24 cellular contexts compared by ENCODE assay signal in the genomic region with DNA sequence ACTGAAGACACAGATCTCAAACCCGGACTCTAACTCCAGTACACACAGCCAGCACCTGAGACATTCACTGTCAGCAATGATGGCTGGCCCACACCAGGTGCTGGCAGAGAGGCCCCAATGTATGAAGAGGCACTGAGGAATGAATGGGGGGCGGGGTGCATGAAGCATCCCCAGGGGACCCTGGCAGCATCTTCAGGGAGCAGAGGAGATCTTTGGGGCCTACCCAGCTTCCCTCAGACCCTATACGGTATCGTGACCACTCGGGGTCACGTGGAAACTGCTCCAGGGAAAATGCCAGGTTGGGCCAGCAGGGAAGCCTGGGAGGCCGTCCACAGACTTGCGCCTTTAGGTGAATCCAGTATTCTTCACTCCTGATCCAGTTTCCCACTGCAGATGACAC.
A peak's percentile ranks its signal among the peaks of the same experiment; 100 is the strongest.
DNase-seq lines count a peak whose midpoint lies in the region; ATAC-seq and TF ChIP-seq lines count a peak whose summit lies in the region.
"Had no signal": no experiment of that assay in that cellular context is flagged by ENCODE, and none has a peak within 500 bp of the region (broad histone marks: within the 10 kb centered on the region; RNA-seq: fewer than 3 reads in every experiment).

No MANE protein-coding gene starts in this region.

- H3K4me1 Mint-ChIP-seq in progenitor cell of endocrine pancreas (ENCODE audit: low read depth), result no peaks in the 10 kb centered on the region
- H3K4me1 Mint-ChIP-seq in activated T-helper 1 cell treated with anti-CD3 and anti-CD28 coated beads, Interleukin-12 subunit alpha, Interleukin-12 subunit beta, Interleukin-2, Interleukin-4 antibody, amounts not matched to agents 30 ng/mL and 10 ng/mL and 1 ng/mL, durations not matched to agents 14 hours and 24 hours and 36 hours (ENCODE audit: low read depth), result no peaks in the 10 kb centered on the region

- no peaks in the 10 kb centered on the region for H3K79me1 ChIP-seq in neuronal stem cell (ENCODE audit: low read depth, low read length)

- H3K23ac ChIP-seq in neuronal stem cell (ENCODE audit: low read depth, low read length, poor library complexity), result no peak overlapping the region

- intact Hi-C loops in cardiac septum (cut with DNase I) (no loop called here), heart right ventricle (cut with DNase I) (no loop called here), uterus (cut with DNase I; ENCODE audit: low total_unique reads) (no loop called here)
- intact Hi-C loops in activated T-helper 1 cell treated with anti-CD3 and anti-CD28 coated beads, Interleukin-12 subunit alpha, Interleukin-12 subunit beta, Interleukin-2, Interleukin-4 antibody, amounts not matched to agents 30 ng/mL and 10 ng/mL and 1 ng/mL, durations not matched to agents 14 hours and 24 hours and 36 hours (cut with micrococcal nuclease), result no loop called here

- TF ChIP-seq CTCF in heart right ventricle (IDR thresholded peaks at IDR 0.05), result no peak
- no peak for TF ChIP-seq CTCF in progenitor cell of endocrine pancreas (IDR thresholded peaks at IDR 0.05; ENCODE audit: unreplicated experiment)
- no peak for TF ChIP-seq CTCF in uterus (IDR thresholded peaks at IDR 0.05)

- H3K9ac ChIP-seq in neuronal stem cell (ENCODE audit: low read depth, low read length, poor library complexity), result no peak overlapping the region
- H3K9ac ChIP-seq: GM23248, SK-N-SH had no signal

- TF ChIP-seq POLR2A in uterus (IDR thresholded peaks at IDR 0.05), result no peak

- no peak overlapping the region for H2BK5ac ChIP-seq in neuronal stem cell (ENCODE audit: low read length)

- no peaks in the 10 kb centered on the region for H3K27me3 ChIP-seq in heart right ventricle
- no peaks in the 10 kb centered on the region for H3K27me3 ChIP-seq in neuronal stem cell (ENCODE audit: control insufficient read depth in 3 of 3, insufficient read depth in 3 of 3, low read depth in 1 of 3, low read length in 3 of 3)
- H3K27me3 ChIP-seq in uterus, result no peaks in the 10 kb centered on the region
- H3K27me3 ChIP-seq: MG63 had no signal

- H3K4ac ChIP-seq in neuronal stem cell (ENCODE audit: low read length), result no peak overlapping the region

- no peak overlapping the region for H2BK12ac ChIP-seq in neuronal stem cell (ENCODE audit: low read length)

- no peak overlapping the region for H4K91ac ChIP-seq in neuronal stem cell (ENCODE audit: low read depth, low read length, poor library complexity)

- H4K8ac ChIP-seq in neuronal stem cell (ENCODE audit: low read depth, low read length), result peak overlapping the region; percentile 31

- no peaks in the 10 kb centered on the region for H3K27me3 Mint-ChIP-seq in progenitor cell of endocrine pancreas
- H3K27me3 Mint-ChIP-seq in activated T-helper 1 cell treated with anti-CD3 and anti-CD28 coated beads, Interleukin-12 subunit alpha, Interleukin-12 subunit beta, Interleukin-2, Interleukin-4 antibody, amounts not matched to agents 30 ng/mL and 10 ng/mL and 1 ng/mL, durations not matched to agents 14 hours and 24 hours and 36 hours (ENCODE audit: insufficient read depth), result no peaks in the 10 kb centered on the region

- H2BK15ac ChIP-seq in neuronal stem cell (ENCODE audit: low read length), result no peak overlapping the region

- H3K4me2 ChIP-seq in neuronal stem cell (ENCODE audit: insufficient read depth, low read length, poor library complexity, severe bottlenecking), result no peak overlapping the region
- H3K4me2 ChIP-seq: SK-N-SH had no signal

- H3K36me3 Mint-ChIP-seq in progenitor cell of endocrine pancreas (ENCODE audit: insufficient read depth), result peaks cover 9% of the 10 kb centered on the region
- H3K36me3 Mint-ChIP-seq in activated T-helper 1 cell treated with anti-CD3 and anti-CD28 coated beads, Interleukin-12 subunit alpha, Interleukin-12 subunit beta, Interleukin-2, Interleukin-4 antibody, amounts not matched to agents 30 ng/mL and 10 ng/mL and 1 ng/mL, durations not matched to agents 14 hours and 24 hours and 36 hours (ENCODE audit: low read depth), result no peaks in the 10 kb centered on the region

- no peak overlapping the region for H3K18ac ChIP-seq in neuronal stem cell (ENCODE audit: low read length)

- no peaks in the 10 kb centered on the region for H3K4me1 ChIP-seq in heart right ventricle
- H3K4me1 ChIP-seq in neuronal stem cell (ENCODE audit: control insufficient read depth in 2 of 2, insufficient read depth in 1 of 2, low read depth in 1 of 2, low read length in 2 of 2), result no peaks in the 10 kb centered on the region
- no peaks in the 10 kb centered on the region for H3K4me1 ChIP-seq in uterus

- H3K27ac Mint-ChIP-seq in progenitor cell of endocrine pancreas, result no peak overlapping the region
- no peak overlapping the region for H3K27ac Mint-ChIP-seq in activated T-helper 1 cell treated with anti-CD3 and anti-CD28 coated beads, Interleukin-12 subunit alpha, Interleukin-12 subunit beta, Interleukin-2, Interleukin-4 antibody, amounts not matched to agents 30 ng/mL and 10 ng/mL and 1 ng/mL, durations not matched to agents 14 hours and 24 hours and 36 hours

- no peak overlapping the region for H2BK120ac ChIP-seq in neuronal stem cell (ENCODE audit: low read depth, low read length)

- DNase-seq in cardiac septum (ENCODE audit: low spot score) (peak; percentile 66), heart right ventricle (no peak), ecto neural progenitor cell (ENCODE audit: low spot score) (peak; percentile 22), neuronal stem cell (ENCODE audit: low spot score) (no peak), ureter (ENCODE audit: low spot score) (peak; percentile 13), progenitor cell of endocrine pancreas (ENCODE audit: low spot score, unreplicated experiment) (no peak), uterus (no peak)
- DNase-seq in activated T-helper 1 cell treated with anti-CD3 and anti-CD28 coated beads, Interleukin-12 subunit alpha, Interleukin-12 subunit beta, Interleukin-2, Interleukin-4 antibody, amounts not matched to agents 30 ng/mL and 10 ng/mL and 1 ng/mL, durations not matched to agents 14 hours and 24 hours and 36 hours (ENCODE audit: low spot score), result no peak
- DNase-seq: AML-193, Calu3, DMS153, GM23248, IMR-90, KG1, NCI-H1105 treated with DMSO at 0.1 percent for 48 hours, NCI-H146, NCI-H2029, NCI-H446, NCI-H524 treated with DMSO at 0.1 percent for 48 hours, NCI-H774, SK-N-SH had no signal

- no peak overlapping the region for H3K4me3 ChIP-seq in heart right ventricle
- H3K4me3 ChIP-seq in neuronal stem cell (ENCODE audit: low read length in 2 of 2), result no peak overlapping the region
- no peak overlapping the region for H3K4me3 ChIP-seq in uterus
- H3K4me3 ChIP-seq: GM23248, MG63 had no signal

- H2AK5ac ChIP-seq in neuronal stem cell (ENCODE audit: low read depth, low read length), result no peak overlapping the region

- WGBS in heart right ventricle, 2 donors, result 97 to 98% methylated on average over 8 of the region's 8 CpGs
- no CpG with 5 or more reads among the region's 8 CpGs for WGBS in neuronal stem cell (ENCODE audit: extremely low coverage in 2 of 2, insufficient read length in 2 of 2, insufficient replicate concordance in 1 of 2), 2 donors

- no peak overlapping the region for H3K14ac ChIP-seq in neuronal stem cell (ENCODE audit: low read length)

- no peak for ATAC-seq in heart right ventricle
- ATAC-seq: HCT116 had no signal

- peaks cover 0 to 52% (median 0%) of the 10 kb centered on the region in 9 donors for H3K36me3 ChIP-seq in heart right ventricle
- peaks cover 11 to 26% of the 10 kb centered on the region in 2 donors for H3K36me3 ChIP-seq in neuronal stem cell (replicated peaks in 1 of 2; ENCODE audit: control insufficient read depth in 2 of 2, insufficient read depth in 2 of 2, low read length in 2 of 2)
- no peaks in the 10 kb centered on the region for H3K36me3 ChIP-seq in uterus

- H3K9me3 ChIP-seq in heart right ventricle, result no peaks in the 10 kb centered on the region
- no peaks in the 10 kb centered on the region for H3K9me3 ChIP-seq in neuronal stem cell (replicated peaks in 1 of 2; ENCODE audit: control insufficient read depth in 2 of 2, insufficient read depth in 1 of 2, low read depth in 1 of 2, low read length in 2 of 2)
- no peaks in the 10 kb centered on the region for H3K9me3 ChIP-seq in uterus
- H3K9me3 ChIP-seq: MG63, SK-N-SH had no signal

- no peaks in the 10 kb centered on the region for H3K9me3 Mint-ChIP-seq in progenitor cell of endocrine pancreas (ENCODE audit: low read depth)
- no peaks in the 10 kb centered on the region for H3K9me3 Mint-ChIP-seq in activated T-helper 1 cell treated with anti-CD3 and anti-CD28 coated beads, Interleukin-12 subunit alpha, Interleukin-12 subunit beta, Interleukin-2, Interleukin-4 antibody, amounts not matched to agents 30 ng/mL and 10 ng/mL and 1 ng/mL, durations not matched to agents 14 hours and 24 hours and 36 hours

- H3K4me3 Mint-ChIP-seq in progenitor cell of endocrine pancreas (ENCODE audit: low read depth), result no peak overlapping the region
- H3K4me3 Mint-ChIP-seq in activated T-helper 1 cell treated with anti-CD3 and anti-CD28 coated beads, Interleukin-12 subunit alpha, Interleukin-12 subunit beta, Interleukin-2, Interleukin-4 antibody, amounts not matched to agents 30 ng/mL and 10 ng/mL and 1 ng/mL, durations not matched to agents 14 hours and 24 hours and 36 hours, result no peak overlapping the region

- H3K27ac ChIP-seq in heart right ventricle, result no peak overlapping the region
- no peak overlapping the region for H3K27ac ChIP-seq in neuronal stem cell (replicated peaks; ENCODE audit: low read length)
- H3K27ac ChIP-seq in uterus, result no peak overlapping the region
- H3K27ac ChIP-seq: C4-2B, GM23248 had no signal

- no peak overlapping the region for H2AFZ ChIP-seq in neuronal stem cell (ENCODE audit: low read length)
- H2AFZ ChIP-seq: GM23248 had no signal

Comparison
In these comparisons a context has a peak if more than half of its experiments do, and no peak if none do; other contexts are left out.
1. DNase-seq: peak in cardiac septum (single experiment), ecto neural progenitor cell (single experiment) and ureter (single experiment); none in heart right ventricle (0 of 2), neuronal stem cell (single experiment), progenitor cell of endocrine pancreas (single experiment), uterus (0 of 2) and activated T-helper 1 cell treated with anti-CD3 and anti-CD28 coated beads, Interleukin-12 subunit alpha, Interleukin-12 subunit beta, Interleukin-2, Interleukin-4 antibody, amounts not matched to agents 30 ng/mL and 10 ng/mL and 1 ng/mL, durations not matched to agents 14 hours and 24 hours and 36 hours (single experiment).